ENCODE assay signal across 18 cellular contexts in genomic region chr10:131002031-131002861, GRCh38.
A peak's percentile ranks its signal among the peaks of the same experiment; 100 is the strongest.
DNase-seq lines count a peak whose midpoint lies in the region; ATAC-seq and TF ChIP-seq lines count a peak whose summit lies in the region.
"Had no signal": no experiment of that assay in that cellular context is flagged by ENCODE, and none has a peak within 500 bp of the region (broad histone marks: within the 10 kb centered on the region; RNA-seq: fewer than 3 reads in every experiment).

No MANE protein-coding gene starts in this region.

- intact Hi-C loops in gastrocnemius medialis (cut with DNase I; ENCODE audit: low total_unique reads), result no loop called here

- peaks cover 7% of the 10 kb centered on the region; the same call in 1 of the 2 replicates for H3K9me3 ChIP-seq in NT2/D1 (ENCODE audit: insufficient read depth, low read length)
- H3K9me3 ChIP-seq in gastrocnemius medialis, result no peaks in the 10 kb centered on the region

- peak overlapping the region; percentile 38 to 80 (median 60) for H3K27ac ChIP-seq in gastrocnemius medialis
- H3K27ac ChIP-seq: ascending aorta had no signal

- H3K9ac ChIP-seq in NT2/D1 (ENCODE audit: insufficient read length, low read depth), result peak overlapping the region; percentile 42

- ATAC-seq in gastrocnemius medialis, result peak; percentile 84
- ATAC-seq in SK-N-SH treated with all-trans-retinoic acid at 6 μM for 48 hours, result no peak
- ATAC-seq in GM19452 (IDR thresholded peaks at IDR 0.05; ENCODE audit: unreplicated experiment), result no peak
- ATAC-seq in GM18870 (IDR thresholded peaks at IDR 0.05; ENCODE audit: unreplicated experiment), result no peak
- ATAC-seq: naive thymus-derived CD8-positive, alpha-beta T cell had no signal

- no peak for TF ChIP-seq POLR2A in gastrocnemius medialis (IDR thresholded peaks at IDR 0.05)

- in situ Hi-C loops in gastrocnemius medialis (cut with MboI; ENCODE audit: low sequenced_read_pairs in 4 of 4), result no loop called here

- no peak for TF ChIP-seq CTCF in gastrocnemius medialis (IDR thresholded peaks at IDR 0.05 in 4 of 5, conservative IDR thresholded peaks at IDR 0.05 in 1 of 5)

- H3K27me3 ChIP-seq in NT2/D1 (ENCODE audit: insufficient read depth, insufficient read length), result no peaks in the 10 kb centered on the region
- H3K27me3 ChIP-seq in gastrocnemius medialis, result no peaks in the 10 kb centered on the region
- H3K27me3 ChIP-seq: ascending aorta had no signal

- DNase-seq in NCI-H1417 (lab: John Stamatoyannopoulos, UW) (peak; percentile 6 to 53 (median 19)), NCI-H1417 treated with DMSO at 0.1 percent for 48 hours (lab: John Stamatoyannopoulos, UW) (no peak), NT2/D1 (ENCODE audit: low read depth, low spot score) (peak; percentile 64), islet precursor cell (peak; percentile 37), gastrocnemius medialis (peak; percentile 42)
- DNase-seq: 8988T; activated CD4-positive, alpha-beta T cell treated with anti-CD3 and anti-CD28 coated beads, Interleukin-2, amount 10 ng/mL, durations not matched to agents 24 days and 14 days; activated naive CD4-positive, alpha-beta T cell treated with anti-CD3 and anti-CD28 coated beads, Interleukin-2, amount 10 ng/mL, durations not matched to agents 7 days and 5 days; activated T-cell treated with anti-CD3 and anti-CD28 coated beads, Interleukin-2, amount 50 U/mL, for 1 hour; foreskin fibroblast; NCI-H1436 treated with DMSO at 0.1 percent for 48 hours; NCI-H345 had no signal

- peak overlapping the region; percentile 1 for H3K4me3 ChIP-seq in NT2/D1 (ENCODE audit: insufficient read length, low read depth)
- H3K4me3 ChIP-seq in gastrocnemius medialis, result no peak overlapping the region
- H3K4me3 ChIP-seq: ascending aorta, lung had no signal

- no peaks in the 10 kb centered on the region for H3K36me3 ChIP-seq in NT2/D1 (ENCODE audit: insufficient read depth, insufficient read length, low read length)
- no peaks in the 10 kb centered on the region for H3K36me3 ChIP-seq in gastrocnemius medialis
- H3K36me3 ChIP-seq: ascending aorta had no signal

- H3K4me1 ChIP-seq in NT2/D1 (ENCODE audit: insufficient read depth, insufficient read length), result peaks cover 15% of the 10 kb centered on the region
- H3K4me1 ChIP-seq in gastrocnemius medialis, result peaks cover 24 to 44% of the 10 kb centered on the region in 2 donors
- H3K4me1 ChIP-seq: ascending aorta had no signal

TF ChIP-seq in SK-N-SH treated with all-trans-retinoic acid at 6 μM for 48 hours, 23 proteins besides CTCF, POLR2A, EP300 and RAD21:
- TF ChIP-seq POU6F1 (CRISPR knock-in tag; IDR thresholded peaks at IDR 0.05; ENCODE audit: borderline replicate concordance, low read depth) (no peak), TSHZ2 (CRISPR knock-in tag; IDR thresholded peaks at IDR 0.05) (no peak), CSDC2 (CRISPR knock-in tag; IDR thresholded peaks at IDR 0.05) (no peak), ARNTL (CRISPR knock-in tag; IDR thresholded peaks at IDR 0.05; ENCODE audit: borderline replicate concordance, low read depth) (no peak), CSRNP3 (CRISPR knock-in tag; IDR thresholded peaks at IDR 0.05) (no peak), SNAI2 (CRISPR knock-in tag; IDR thresholded peaks at IDR 0.05) (no peak), CREB5 (CRISPR knock-in tag; IDR thresholded peaks at IDR 0.05; ENCODE audit: low read depth) (no peak), ZNF8 (CRISPR knock-in tag; IDR thresholded peaks at IDR 0.05) (no peak), ZFP3 (CRISPR knock-in tag; IDR thresholded peaks at IDR 0.05) (no peak), ISL1 (CRISPR knock-in tag; IDR thresholded peaks at IDR 0.05) (no peak), BACH2 (CRISPR knock-in tag; IDR thresholded peaks at IDR 0.05; ENCODE audit: borderline replicate concordance) (no peak)

Comparison
In these comparisons a context has a peak if more than half of its experiments do, and no peak if none do; other contexts are left out.
1. ATAC-seq: peak in gastrocnemius medialis (2 of 2); none in SK-N-SH treated with all-trans-retinoic acid at 6 μM for 48 hours (single experiment), GM19452 (single experiment) and GM18870 (single experiment).